Comparison of ENCODE assay signal across 18 cellular contexts in the genomic region with DNA sequence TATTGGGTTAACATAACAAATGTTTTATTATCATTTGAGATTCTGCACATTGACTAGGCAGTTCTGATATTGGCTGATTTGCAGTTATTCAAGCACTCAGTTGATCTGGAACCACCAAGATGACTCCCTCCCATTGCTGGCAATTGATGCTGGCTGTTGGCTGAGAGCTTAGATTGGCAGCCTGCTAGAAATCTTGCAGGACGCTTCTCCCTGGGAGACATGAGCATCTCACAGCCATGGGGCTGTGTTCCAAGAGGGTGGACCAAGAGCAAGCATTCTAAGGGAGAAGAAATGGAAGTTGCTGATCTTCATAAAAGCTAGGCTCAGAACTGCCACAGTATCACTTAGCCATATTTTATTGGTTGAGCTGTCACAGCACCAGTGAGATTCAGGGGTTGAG.
DNase-seq lines count a peak whose midpoint lies in the region; ATAC-seq and TF ChIP-seq lines count a peak whose summit lies in the region.
"Had no signal": no experiment of that assay in that cellular context is flagged by ENCODE, and none has a peak within 500 bp of the region (broad histone marks: within the 10 kb centered on the region; RNA-seq: fewer than 3 reads in every experiment).

No MANE protein-coding gene starts in this region.

- in situ Hi-C loops in G401 (cut with HindIII; ENCODE audit: low sequenced_read_pairs) = no loop called here

- DNase-seq in G401 (ENCODE audit: low spot score) (peak; percentile 56), NCI-H446 treated with DMSO at 0.1 percent for 48 hours (lab: John Stamatoyannopoulos, UW) (peak; percentile 77), fibroblast of the aortic adventitia (ENCODE audit: low read depth) (peak; percentile 24), psoas muscle (peak; percentile 18 to 56)
- DNase-seq in activated CD8-positive, alpha-beta memory T cell treated with anti-CD3 and anti-CD28 coated beads, Interleukin-2, amount 10 ng/mL, durations not matched to agents 7 days and 5 days = no peak
- DNase-seq in activated CD4-positive, alpha-beta T cell treated with anti-CD3 and anti-CD28 coated beads for 4 hours = no peak
- DNase-seq: CD4-positive, alpha-beta T cell; COR-L47; DMS79; Karpas-422; MV-4-11; NCI-H1105 treated with DMSO at 0.1 percent for 48 hours; NCI-H2029 treated with DMSO at 0.1 percent for 48 hours; NCI-H345; NCI-H526; OCI-M1 had no signal

- H3K4me1 Mint-ChIP-seq in activated CD8-positive, alpha-beta memory T cell treated with anti-CD3 and anti-CD28 coated beads, Interleukin-2, amount 10 ng/mL, durations not matched to agents 7 days and 5 days = no peaks in the 10 kb centered on the region

- no peaks in the 10 kb centered on the region for H3K27me3 ChIP-seq in psoas muscle (ENCODE audit: insufficient read depth in 3 of 3, low read length in 2 of 3)
- H3K27me3 ChIP-seq: BLaER1 had no signal

- H3K4me1 ChIP-seq in psoas muscle = no peaks in the 10 kb centered on the region

- CTCF ChIA-PET in activated CD8-positive, alpha-beta memory T cell treated with anti-CD3 and anti-CD28 coated beads, Interleukin-2, amount 10 ng/mL, durations not matched to agents 7 days and 5 days (lab: Charles Lee) = no interaction called here

- intact Hi-C loops in psoas muscle (cut with DNase I) = no loop called here

- H3K27ac ChIP-seq in psoas muscle = no peak overlapping the region
- H3K27ac ChIP-seq: BLaER1 had no signal

- H3K4me3 ChIP-seq in fibroblast of the aortic adventitia (ENCODE audit: low read depth, low read length) (no peak overlapping the region), psoas muscle (no peak overlapping the region)
- H3K4me3 ChIP-seq: BLaER1 had no signal

- no peak for ATAC-seq in psoas muscle
- ATAC-seq in activated CD8-positive, alpha-beta memory T cell treated with anti-CD3 and anti-CD28 coated beads, Interleukin-2, amount 10 ng/mL, durations not matched to agents 7 days and 5 days = no peak
- ATAC-seq in GM19452 (IDR thresholded peaks at IDR 0.05; ENCODE audit: unreplicated experiment) = no peak

- no peak overlapping the region for H3K4me3 Mint-ChIP-seq in activated CD8-positive, alpha-beta memory T cell treated with anti-CD3 and anti-CD28 coated beads, Interleukin-2, amount 10 ng/mL, durations not matched to agents 7 days and 5 days
- H3K4me3 Mint-ChIP-seq: CD4-positive, alpha-beta T cell had no signal

- 8 to 24% (median 9%) methylated on average over 1 of the region's 1 CpG for WGBS in psoas muscle, 3 donors

- H3K27me3 Mint-ChIP-seq in activated CD8-positive, alpha-beta memory T cell treated with anti-CD3 and anti-CD28 coated beads, Interleukin-2, amount 10 ng/mL, durations not matched to agents 7 days and 5 days = no peaks in the 10 kb centered on the region
- H3K27me3 Mint-ChIP-seq: CD4-positive, alpha-beta T cell had no signal

- TF ChIP-seq CTCF in fibroblast of the aortic adventitia (IDR thresholded peaks at IDR 0.05; ENCODE audit: insufficient read depth, low read length) (no peak), psoas muscle (IDR thresholded peaks at IDR 0.05) (no peak)

- H3K36me3 Mint-ChIP-seq in activated CD8-positive, alpha-beta memory T cell treated with anti-CD3 and anti-CD28 coated beads, Interleukin-2, amount 10 ng/mL, durations not matched to agents 7 days and 5 days = no peaks in the 10 kb centered on the region

- H3K27ac Mint-ChIP-seq in activated CD8-positive, alpha-beta memory T cell treated with anti-CD3 and anti-CD28 coated beads, Interleukin-2, amount 10 ng/mL, durations not matched to agents 7 days and 5 days = no peak overlapping the region
- H3K27ac Mint-ChIP-seq: CD4-positive, alpha-beta T cell had no signal

- H3K36me3 ChIP-seq in psoas muscle (ENCODE audit: insufficient read depth in 1 of 2, low read depth in 1 of 2) = no peaks in the 10 kb centered on the region
- H3K36me3 ChIP-seq: BLaER1 had no signal

- no peaks in the 10 kb centered on the region for H3K9me3 ChIP-seq in psoas muscle
- H3K9me3 ChIP-seq: BLaER1 had no signal

- peaks cover 4% of the 10 kb centered on the region for H3K9me3 Mint-ChIP-seq in activated CD8-positive, alpha-beta memory T cell treated with anti-CD3 and anti-CD28 coated beads, Interleukin-2, amount 10 ng/mL, durations not matched to agents 7 days and 5 days (ENCODE audit: low read depth)
- H3K9me3 Mint-ChIP-seq: CD4-positive, alpha-beta T cell had no signal

Comparison
In these comparisons a context has a peak if more than half of its experiments do, and no peak if none do; other contexts are left out.
1. DNase-seq: peak in G401 (single experiment), NCI-H446 treated with DMSO at 0.1 percent for 48 hours (single experiment), fibroblast of the aortic adventitia (single experiment) and psoas muscle (2 of 2); none in activated CD8-positive, alpha-beta memory T cell treated with anti-CD3 and anti-CD28 coated beads, Interleukin-2, amount 10 ng/mL, durations not matched to agents 7 days and 5 days (single experiment) and activated CD4-positive, alpha-beta T cell treated with anti-CD3 and anti-CD28 coated beads for 4 hours (0 of 2).